Comparison of ENCODE assay signal across 10 cellular contexts in genomic region chrX:107154787-107155620, GRCh38. TPM values are rescaled to one million over a fixed set of nuclear protein-coding genes. Genes with fewer than 3 reads are reported as not detected.
DNase-seq lines count a peak whose midpoint lies in the region; ATAC-seq, FAIRE-seq and TF ChIP-seq lines count a peak whose summit lies in the region.
"Had no signal": no experiment of that assay in that cellular context is flagged by ENCODE, and none has a peak within 500 bp of the region (broad histone marks: within the 10 kb centered on the region; RNA-seq: fewer than 3 reads in every experiment).

No MANE protein-coding gene starts in this region.

- 42% methylated on average over 6 of the region's 6 CpGs for WGBS in GM12878 (ENCODE audit: insufficient coverage, insufficient replicate concordance, low lambda C conversion rate, missing lambda C conversion rate)

- H3K4me3 ChIP-seq in GM12878 = no peak overlapping the region

- DNase-seq in NCI-H69 (lab: John Stamatoyannopoulos, UW) = peak; percentile 69
- DNase-seq in GM12878 (ENCODE audit: low read depth, low spot score) = no peak
- DNase-seq in naive thymus-derived CD8-positive, alpha-beta T cell = peak in 2 of 10 donors; percentile 1 to 2
- no peak for DNase-seq in ureter (ENCODE audit: low spot score)
- no peak for DNase-seq in NK-92 treated with Interleukin-12 subunit alpha and Interleukin-12 subunit beta, amount 100 ng/mL, for 24 hours (lab: John Stamatoyannopoulos, UW)
- DNase-seq: NCI-H774 had no signal

- POLR2A ChIA-PET in GM12878 (lab: Charles Lee) = no interaction called here
- POLR2A ChIA-PET in naive thymus-derived CD8-positive, alpha-beta T cell (lab: Charles Lee) = interaction anchor here (1.1 kb wide), 1 partner anchor 36 kb away, joined by 4 read pairs; the partner anchor contains the start of gene RBM41

- CTCF ChIA-PET in GM12878 (lab: Yijun Ruan, JAX) = no interaction called here

- ATAC-seq in GM12878 (no peak), HG03521 (IDR thresholded peaks at IDR 0.05; ENCODE audit: unreplicated experiment) (no peak), HG02852 (IDR thresholded peaks at IDR 0.05; ENCODE audit: unreplicated experiment) (no peak)
- ATAC-seq in naive thymus-derived CD8-positive, alpha-beta T cell = peak; percentile 23 to 41

- no peaks in the 10 kb centered on the region for H3K36me3 Mint-ChIP-seq in naive thymus-derived CD8-positive, alpha-beta T cell

- no peak for TF ChIP-seq CTCF in GM12878 (IDR thresholded peaks at IDR 0.05 in 2 of 3, conservative IDR thresholded peaks at IDR 0.05 in 1 of 3; ENCODE audit: control insufficient read depth in 2 of 3, extremely low read depth in 1 of 3, insufficient read depth in 1 of 3, low read depth in 3 of 3, low read length in 3 of 3)

- no peaks in the 10 kb centered on the region for H3K79me2 ChIP-seq in GM12878 (ENCODE audit: control insufficient read depth, insufficient read depth, low read length)

- H3K9me3 Mint-ChIP-seq in naive thymus-derived CD8-positive, alpha-beta T cell = peaks cover 0 to 2% (median 0%) of the 10 kb centered on the region in 9 donors

- intact Hi-C loops in GM12878 (cut with micrococcal nuclease; ENCODE audit: unreplicated experiment) = no loop called here

- no TSS peak for BruUV-seq in GM12878 (replicated peaks; lab: Mats Ljungman, UMichigan)

- RAD21 ChIA-PET in GM12878 (lab: Charles Lee; ENCODE audit: unreplicated experiment) = no interaction called here

- H3K4me1 Mint-ChIP-seq in naive thymus-derived CD8-positive, alpha-beta T cell = peaks cover 2 to 11% (median 7%) of the 10 kb centered on the region in 4 donors

- TF ChIP-seq EP300 in GM12878 (IDR thresholded peaks at IDR 0.05; ENCODE audit: borderline replicate concordance in 1 of 2, control insufficient read depth in 1 of 2, low read depth in 2 of 2, low read length in 2 of 2) = no peak

- H3K4me3 Mint-ChIP-seq in naive thymus-derived CD8-positive, alpha-beta T cell = peak overlapping the region; percentile 69 to 82 (median 78)

- peak overlapping the region; percentile 51 for H3K9ac ChIP-seq in ES-I3 (ENCODE audit: low read depth, low read length)
- no peak overlapping the region for H3K9ac ChIP-seq in GM12878 (ENCODE audit: control insufficient read depth, insufficient read depth, low read length)

- SMC1A ChIA-PET in GM12878 (lab: Charles Lee; ENCODE audit: uncharacterized antibody, unreplicated experiment) = interaction anchor here (1.1 kb wide), 1 partner anchor 12 kb away, joined by 3 read pairs; no protein-coding TSS in a partner anchor

- H3K9me3 ChIP-seq in ES-I3 (ENCODE audit: control insufficient read depth, insufficient read depth, low read length) = no peaks in the 10 kb centered on the region
- no peaks in the 10 kb centered on the region for H3K9me3 ChIP-seq in GM12878 (replicated peaks; ENCODE audit: control insufficient read depth, insufficient read depth, low read length)

- peak overlapping the region in 4 of 10 donors; percentile 18 to 77 (median 48) for H3K27ac Mint-ChIP-seq in naive thymus-derived CD8-positive, alpha-beta T cell

- no peak for TF ChIP-seq POLR2A in GM12878 (IDR thresholded peaks at IDR 0.05; ENCODE audit: low read depth, low read length)

- in situ Hi-C loops in GM12878 (cut with MboI) = no loop called here

- no peak for FAIRE-seq in GM12878 (lab: Jason Lieb, UNC)
- FAIRE-seq: colon had no signal

- H2AFZ ChIP-seq in GM12878 (ENCODE audit: control insufficient read depth, low read depth, low read length) = no peak overlapping the region; the same call in 1 of the 2 replicates

- H3K4me1 ChIP-seq in ES-I3 (ENCODE audit: insufficient read depth, low read length) (peaks cover 19% of the 10 kb centered on the region), GM12878 (ENCODE audit: control insufficient read depth, insufficient read depth, low read length) (no peaks in the 10 kb centered on the region)

- no peak for TF ChIP-seq RAD21 in GM12878 (IDR thresholded peaks at IDR 0.05; ENCODE audit: insufficient read depth, low read depth, low read length)

- H4K20me1 ChIP-seq in GM12878 (ENCODE audit: control insufficient read depth, insufficient read depth) = no peaks in the 10 kb centered on the region

- H3K36me3 ChIP-seq in ES-I3 (ENCODE audit: insufficient read depth, low read length) (no peaks in the 10 kb centered on the region), GM12878 (ENCODE audit: control insufficient read depth in 2 of 2, insufficient read depth in 2 of 2, low read length in 1 of 2) (no peaks in the 10 kb centered on the region)

- no peaks in the 10 kb centered on the region for H3K27me3 ChIP-seq in GM12878 (replicated peaks in 1 of 2; ENCODE audit: control insufficient read depth in 2 of 2, insufficient read depth in 2 of 2, low read length in 1 of 2)

- peak overlapping the region; percentile 9; the same call in 1 of the 2 replicates for H3K4me2 ChIP-seq in GM12878 (ENCODE audit: control insufficient read depth, insufficient read depth)

- H3K27me3 Mint-ChIP-seq in naive thymus-derived CD8-positive, alpha-beta T cell = no peaks in the 10 kb centered on the region

- no peak overlapping the region for H3K27ac ChIP-seq in GM12878 (ENCODE audit: control insufficient read depth, insufficient read depth)

RNA-seq across cellular contexts. Expression of gene RBM41, which starts 36.4 kb away (rescaled TPM):
- total RNA-seq in GM12878 (2013; cell fraction: nucleolus; rRNA removed) = 57.1 and 61.8 TPM in 2 replicates
- 10.1 and 10.2 TPM in 2 replicates for total RNA-seq in GM12878 (2014; rRNA removed)
- total RNA-seq in GM12878 (2014; rRNA removed; fragmentation: Illumina TruSeq; extraction: Trizol) = 14.4 and 15.1 TPM in 2 replicates
- total RNA-seq in GM12878 (2021) = 11.3 and 13.0 TPM in 2 replicates
- 6.5 TPM for polyA plus RNA-seq in GM12878 (2011; ENCODE audit: low read depth)
- 14.4 and 26.4 TPM in 2 replicates for polyA plus RNA-seq in GM12878 (2011; rRNA removed)
- polyA plus RNA-seq in GM12878 (2011; cell fraction: cytosol; rRNA removed) = 4.4 and 4.8 TPM in 2 replicates
- 14.0 and 14.3 TPM in 2 replicates for polyA plus RNA-seq in GM12878 (2011; cell fraction: nucleus; rRNA removed)
- 6.3 and 7.2 TPM in 2 replicates for polyA plus RNA-seq in GM12878 (2012)
- polyA plus RNA-seq in GM12878 (2014; fragmentation: Illumina TruSeq; extraction: Trizol) = 14.8 and 21.7 TPM in 2 replicates
- 1 to 10 TPM; 7.7 to 9.1 TPM for polyA plus RNA-seq in GM12878 (2014; fragmentation: Nextera tagmentation; extraction: Ambion mirVana)
- 9.0 and 9.1 TPM in 2 replicates for polyA plus RNA-seq in GM12878 (2014; rRNA removed)
- 10 to 100 TPM; 18.9 to 19.1 TPM for polyA plus RNA-seq in GM12878 (2016; fragmentation: Nextera tagmentation; extraction: Ambion mirVana)
- 15.5 and 19.3 TPM in 2 replicates for polyA minus RNA-seq in GM12878 (2011; rRNA and poly(A)+ RNA removed)
- 2.4 and 4.6 TPM in 2 replicates for polyA minus RNA-seq in GM12878 (2011; cell fraction: cytosol; rRNA and poly(A)+ RNA removed)
- 22.4 and 29.2 TPM in 2 replicates for polyA minus RNA-seq in GM12878 (2011; cell fraction: nucleus; rRNA and poly(A)+ RNA removed)
- 10 to 100 TPM; 21.2 to 22.3 TPM for total RNA-seq in naive thymus-derived CD8-positive, alpha-beta T cell
- polyA plus RNA-seq in naive thymus-derived CD8-positive, alpha-beta T cell = 10 to 100 TPM in 2 of 3 donors, 1 to 10 TPM in 1; 7.6 to 16.3 (median 11.9) TPM
- 17.2 TPM for total RNA-seq in ureter

RNA-seq across cellular contexts. Expression of gene NUP62CL, which starts 51.2 kb away (rescaled TPM):
- total RNA-seq in GM12878 (2013; cell fraction: nucleolus; rRNA removed) = 12.0 and 13.1 TPM in 2 replicates
- total RNA-seq in GM12878 (2014; rRNA removed) (6.0 and 6.4 TPM in 2 replicates), GM12878 (2014; rRNA removed; fragmentation: Illumina TruSeq; extraction: Trizol) (4.1 and 5.3 TPM in 2 replicates), GM12878 (2021) (3.1 and 3.2 TPM in 2 replicates), ureter (2.7 TPM)
- 1.7 TPM for polyA plus RNA-seq in GM12878 (2011; ENCODE audit: low read depth)
- polyA plus RNA-seq in GM12878 (2011; rRNA removed) (4.4 and 6.0 TPM in 2 replicates), GM12878 (2014; fragmentation: Illumina TruSeq; extraction: Trizol) (4.1 and 6.3 TPM in 2 replicates), GM12878 (2014; fragmentation: Nextera tagmentation; extraction: Ambion mirVana) (1 to 10 TPM; 2.5 to 4.6 TPM), GM12878 (2014; rRNA removed) (5.0 and 6.2 TPM in 2 replicates), GM12878 (2016; fragmentation: Nextera tagmentation; extraction: Ambion mirVana) (1 to 10 TPM; 4.0 to 5.2 TPM)
- 1.4 and 2.1 TPM in 2 replicates for polyA plus RNA-seq in GM12878 (2011; cell fraction: cytosol; rRNA removed)
- polyA plus RNA-seq in GM12878 (2011; cell fraction: nucleus; rRNA removed) = 8.4 and 8.8 TPM in 2 replicates
- polyA plus RNA-seq in GM12878 (2012) = 1.1 and 2.0 TPM in 2 replicates
- polyA minus RNA-seq in GM12878 (2011; rRNA and poly(A)+ RNA removed) = 3.4 and 3.5 TPM in 2 replicates
- 0.83 and 2.8 TPM in 2 replicates for polyA minus RNA-seq in GM12878 (2011; cell fraction: cytosol; rRNA and poly(A)+ RNA removed)
- 5.6 and 6.8 TPM in 2 replicates for polyA minus RNA-seq in GM12878 (2011; cell fraction: nucleus; rRNA and poly(A)+ RNA removed)
- 1 to 10 TPM; 3.7 to 5.7 TPM for total RNA-seq in naive thymus-derived CD8-positive, alpha-beta T cell
- under 1 TPM in 2 of 3 donors, not detected in 1; 0.10 to 0.28 TPM for polyA plus RNA-seq in naive thymus-derived CD8-positive, alpha-beta T cell

RNA-seq across cellular contexts. Expression of gene DNAAF6, which starts 51.4 kb away (rescaled TPM):
- total RNA-seq in GM12878 (2013; cell fraction: nucleolus; rRNA removed) = not detected in 2 replicates
- total RNA-seq in GM12878 (2014; rRNA removed) (not detected in 2 replicates), GM12878 (2014; rRNA removed; fragmentation: Illumina TruSeq; extraction: Trizol) (not detected in 2 replicates), GM12878 (2021) (not detected in 2 replicates), ureter (not detected)
- polyA plus RNA-seq in GM12878 (2011; ENCODE audit: low read depth) = not detected
- polyA plus RNA-seq in GM12878 (2011; rRNA removed) (not detected in 2 replicates), GM12878 (2014; fragmentation: Illumina TruSeq; extraction: Trizol) (not detected in 2 replicates), GM12878 (2014; fragmentation: Nextera tagmentation; extraction: Ambion mirVana) (not detected), GM12878 (2014; rRNA removed) (not detected in 2 replicates), GM12878 (2016; fragmentation: Nextera tagmentation; extraction: Ambion mirVana) (not detected)
- polyA plus RNA-seq in GM12878 (2011; cell fraction: cytosol; rRNA removed) = not detected in 2 replicates
- polyA plus RNA-seq in GM12878 (2011; cell fraction: nucleus; rRNA removed) = not detected in 2 replicates
- polyA plus RNA-seq in GM12878 (2012) = not detected in 2 replicates
- polyA minus RNA-seq in GM12878 (2011; rRNA and poly(A)+ RNA removed) = not detected in 2 replicates
- polyA minus RNA-seq in GM12878 (2011; cell fraction: cytosol; rRNA and poly(A)+ RNA removed) = not detected in 2 replicates
- polyA minus RNA-seq in GM12878 (2011; cell fraction: nucleus; rRNA and poly(A)+ RNA removed) = not detected in 2 replicates
- total RNA-seq in naive thymus-derived CD8-positive, alpha-beta T cell = not detected
- not detected for polyA plus RNA-seq in naive thymus-derived CD8-positive, alpha-beta T cell

Comparison
In these comparisons a context has a peak if more than half of its experiments do, and no peak if none do; other contexts are left out.
1. ATAC-seq: peak in naive thymus-derived CD8-positive, alpha-beta T cell (2 of 2); none in GM12878 (single experiment), HG03521 (single experiment) and HG02852 (single experiment).